Comparison of ENCODE assay signal across 9 cellular contexts in genomic region chr2:126644630-126645191, GRCh38. TPM values are rescaled to one million over a fixed set of nuclear protein-coding genes. Genes with fewer than 3 reads are reported as not detected.
DNase-seq lines count a peak whose midpoint lies in the region; ATAC-seq and TF ChIP-seq lines count a peak whose summit lies in the region.
"Had no signal": no experiment of that assay in that cellular context is flagged by ENCODE, and none has a peak within 500 bp of the region (broad histone marks: within the 10 kb centered on the region; RNA-seq: fewer than 3 reads in every experiment).

No MANE protein-coding gene starts in this region.

- peak; percentile 2 for DNase-seq in GM13977 (ENCODE audit: low spot score)
- DNase-seq in choroid plexus epithelial cell (ENCODE audit: low read depth) = peak; percentile 31
- DNase-seq in activated T-cell treated with anti-CD3 and anti-CD28 coated beads, Interleukin-2, amount 50 U/mL, for 1 hour = no peak
- no peak for DNase-seq in mesothelial cell of epicardium (ENCODE audit: low spot score in 2 of 2, unreplicated experiment in 2 of 2)
- DNase-seq in SHP77 (lab: John Stamatoyannopoulos, UW) = no peak
- DNase-seq in activated CD4-positive, alpha-beta T cell treated with anti-CD3 and anti-CD28 coated beads, Interleukin-2, amount 50 U/mL, for 1 hour = no peak

- no peaks in the 10 kb centered on the region for H3K4me1 Mint-ChIP-seq in mesothelial cell of epicardium

- H3K36me3 Mint-ChIP-seq in mesothelial cell of epicardium = no peaks in the 10 kb centered on the region

- peaks cover 11% of the 10 kb centered on the region for H3K27me3 Mint-ChIP-seq in mesothelial cell of epicardium (ENCODE audit: low read depth)

- no peak for TF ChIP-seq CTCF in GM13977 (IDR thresholded peaks at IDR 0.05; ENCODE audit: extremely low read depth, insufficient read depth, missing control alignments)
- no peak for TF ChIP-seq CTCF in choroid plexus epithelial cell (conservative IDR thresholded peaks at IDR 0.05; ENCODE audit: low read depth, low read length)
- TF ChIP-seq CTCF in mesothelial cell of epicardium (IDR thresholded peaks at IDR 0.05; ENCODE audit: unreplicated experiment) = no peak

- no peaks in the 10 kb centered on the region for H3K9me3 Mint-ChIP-seq in mesothelial cell of epicardium

- ATAC-seq in GM21447 (IDR thresholded peaks at IDR 0.05; ENCODE audit: unreplicated experiment) = peak; percentile 88
- ATAC-seq in HG03342 (IDR thresholded peaks at IDR 0.05; ENCODE audit: unreplicated experiment) = peak; percentile 97
- ATAC-seq: HepG2 had no signal

- H3K4me3 Mint-ChIP-seq in mesothelial cell of epicardium = no peak overlapping the region

- in situ Hi-C loops in GM13977 (cut with MboI; ENCODE audit: low pct_unique_long_range_greater_than_20kb, low sequenced_read_pairs, unreplicated experiment) = no loop called here

- no peak overlapping the region for H3K4me3 ChIP-seq in choroid plexus epithelial cell (ENCODE audit: low read depth, low read length)

- no peak overlapping the region for H3K27ac Mint-ChIP-seq in mesothelial cell of epicardium

RNA-seq across cellular contexts. Expression of gene GYPC, which starts 11.2 kb away (rescaled TPM):
- 39.4 to 41.4 TPM (median 39.7 TPM) in 3 replicates for total RNA-seq in mesothelial cell of epicardium
- total RNA-seq: HepG2 had no signal

Comparison
In these comparisons a context has a peak if more than half of its experiments do, and no peak if none do; other contexts are left out.
1. DNase-seq: peak in GM13977 (single experiment) and choroid plexus epithelial cell (single experiment); none in activated T-cell treated with anti-CD3 and anti-CD28 coated beads, Interleukin-2, amount 50 U/mL, for 1 hour (single experiment), mesothelial cell of epicardium (0 of 2), SHP77 (0 of 2) and activated CD4-positive, alpha-beta T cell treated with anti-CD3 and anti-CD28 coated beads, Interleukin-2, amount 50 U/mL, for 1 hour (single experiment).